Comparison of ENCODE assay signal across 1 cellular context in the genomic region with DNA sequence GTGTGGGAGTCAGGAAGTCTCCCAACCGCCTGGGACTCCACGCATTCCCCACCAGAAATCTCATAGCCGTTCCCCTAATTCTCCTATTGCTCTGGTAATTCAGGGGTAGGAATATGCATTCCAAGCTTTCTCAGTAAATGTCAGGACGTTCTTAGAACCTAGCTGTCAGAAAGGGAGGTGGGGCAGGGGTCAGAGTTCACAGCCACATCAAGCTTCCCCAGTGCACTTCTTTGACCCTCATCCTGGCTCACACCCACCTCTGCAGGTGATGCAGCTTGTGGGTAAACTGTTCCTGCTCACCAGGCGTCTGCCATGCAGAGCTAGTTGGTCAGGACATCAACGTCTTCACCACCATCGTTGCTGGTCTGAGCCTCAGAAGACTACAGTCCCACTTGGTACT.
TF ChIP-seq lines count a peak whose summit lies in the region.

No MANE protein-coding gene starts in this region.

TF ChIP-seq in K562, 482 proteins besides CTCF, POLR2A, EP300 and RAD21:
- TF ChIP-seq NR2C1 (IDR thresholded peaks at IDR 0.05) = peak; percentile 48; the same call in 1 of the 2 replicates
- peak; percentile 64 for TF ChIP-seq NR2C1 (tag; IDR thresholded peaks at IDR 0.05)
- no peak for TF ChIP-seq STAG1 (CRISPR knock-in tag; IDR thresholded peaks at IDR 0.05; ENCODE audit: borderline replicate concordance)
